ENCODE assay signal across 9 cellular contexts in the genomic region with DNA sequence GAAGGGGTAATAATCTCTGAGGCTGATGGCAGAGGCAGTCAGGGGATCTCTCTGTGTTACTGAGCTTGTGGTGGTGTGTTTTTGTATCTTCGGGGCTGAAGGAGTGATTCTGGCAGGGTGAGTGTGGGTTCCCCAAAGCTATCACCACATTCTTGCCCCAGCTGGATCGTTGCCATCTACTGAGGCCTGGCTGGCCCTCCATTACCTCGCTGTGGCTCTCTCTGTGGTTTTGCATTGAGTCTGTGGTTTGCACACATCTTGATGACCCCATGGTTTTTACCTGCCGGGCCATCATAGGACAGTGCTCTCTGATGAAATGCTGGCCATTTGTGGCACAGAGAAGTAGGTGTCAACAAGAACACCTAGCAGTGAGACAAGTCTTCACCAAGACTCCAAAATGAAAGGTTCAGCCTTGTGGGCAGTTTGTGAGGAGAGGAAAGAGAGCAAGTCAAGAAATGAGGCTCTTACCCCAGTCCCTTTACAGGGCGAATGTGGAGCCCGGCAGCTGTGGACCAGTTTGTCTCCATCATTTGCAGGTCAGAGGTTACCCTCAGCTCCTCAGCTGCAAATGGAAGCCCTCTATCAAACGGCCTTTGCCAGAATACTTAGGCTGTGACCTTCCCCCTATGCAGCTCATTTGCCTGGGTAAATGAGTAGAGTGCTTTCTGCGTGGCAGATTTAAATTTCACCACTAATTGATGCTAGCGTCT.
A peak's percentile ranks its signal among the peaks of the same experiment; 100 is the strongest.
DNase-seq lines count a peak whose midpoint lies in the region; ATAC-seq, FAIRE-seq and TF ChIP-seq lines count a peak whose summit lies in the region.
"Had no signal": no experiment of that assay in that cellular context is flagged by ENCODE, and none has a peak within 500 bp of the region (broad histone marks: within the 10 kb centered on the region; RNA-seq: fewer than 3 reads in every experiment).

No MANE protein-coding gene starts in this region.

- in situ Hi-C loops in GM23248 (cut with MboI): no loop called here

- H3K27ac ChIP-seq in GM23248 (peak overlapping the region; percentile 66), esophagus (ENCODE audit: low read depth in 2 of 2, low read length in 1 of 2) (peak overlapping the region; percentile 8 to 35), spleen (peak overlapping the region in 7 of 8 donors; percentile 5 to 66 (median 52))
- H3K27ac ChIP-seq: SK-N-MC had no signal

- no peak for TF ChIP-seq POLR2A in spleen (IDR thresholded peaks at IDR 0.05)

- H3K4me2 ChIP-seq in GM23248 (ENCODE audit: unreplicated experiment): peak overlapping the region; percentile 48

- peak; percentile 81 for FAIRE-seq in RCC 7860 (lab: Jason Lieb, UNC)

- peaks cover 92% of the 10 kb centered on the region for H3K79me2 ChIP-seq in GM23248 (ENCODE audit: insufficient read depth)

- TF ChIP-seq CTCF in spleen (IDR thresholded peaks at IDR 0.05 in 8 of 11, conservative IDR thresholded peaks at IDR 0.05 in 3 of 11): no peak

- no peak overlapping the region for H2AFZ ChIP-seq in GM23248

- H3K9me2 ChIP-seq in GM23248 (ENCODE audit: insufficient read depth): no peaks in the 10 kb centered on the region

- no peaks in the 10 kb centered on the region for H4K20me1 ChIP-seq in GM23248 (ENCODE audit: insufficient read depth)

- DNase-seq in GM23248: no peak
- peak; percentile 51 for DNase-seq in RCC 7860 (ENCODE audit: low spot score)
- DNase-seq in spleen: no peak
- no peak for DNase-seq in AML-193 (lab: John Stamatoyannopoulos, UW)

- H3K36me3 ChIP-seq in GM23248 (ENCODE audit: low read depth) (no peaks in the 10 kb centered on the region), esophagus (ENCODE audit: control insufficient read depth in 2 of 2, insufficient read depth in 2 of 2, low read length in 1 of 2) (no peaks in the 10 kb centered on the region), spleen (peaks cover 0 to 27% (median 0%) of the 10 kb centered on the region in 6 donors)

- H3K4me1 ChIP-seq in GM23248 (ENCODE audit: insufficient read depth) (peaks cover 47% of the 10 kb centered on the region), esophagus (ENCODE audit: control insufficient read depth in 2 of 2, insufficient read depth in 2 of 2, low read length in 1 of 2) (peaks cover 10 to 19% of the 10 kb centered on the region in 2 donors), spleen (peaks cover 24 to 88% (median 63%) of the 10 kb centered on the region in 6 donors)

- H3F3A ChIP-seq in GM23248 (ENCODE audit: insufficient read depth): peaks cover 53% of the 10 kb centered on the region

- no peak overlapping the region for H3K4me3 ChIP-seq in GM23248
- H3K4me3 ChIP-seq in esophagus (ENCODE audit: low read depth in 1 of 2, low read length in 2 of 2): no peak overlapping the region
- H3K4me3 ChIP-seq in spleen: no peak overlapping the region
- H3K4me3 ChIP-seq: gastroesophageal sphincter, SK-N-MC had no signal

- peak overlapping the region; percentile 33; the same call in 1 of the 2 replicates for H3K9ac ChIP-seq in GM23248

- intact Hi-C loops in spleen (cut with DNase I; ENCODE audit: low total_unique reads): no loop called here

- WGBS in GM23248 (ENCODE audit: low coverage in 1 of 2, low lambda C conversion rate in 2 of 2, missing lambda C conversion rate in 2 of 2), 2 experiments: 74 to 77% methylated on average over 9 of the region's 9 CpGs
- WGBS in esophagus, 2 donors: 65 to 70% methylated on average over 9 of the region's 9 CpGs
- 65 to 77% (median 71%) methylated on average over 9 of the region's 9 CpGs for whole genome bisulfite sequencing in spleen, 5 donors

- no peaks in the 10 kb centered on the region for H3K27me3 ChIP-seq in GM23248 (replicated peaks; ENCODE audit: insufficient read depth)
- H3K27me3 ChIP-seq in esophagus (ENCODE audit: control insufficient read depth in 1 of 2, insufficient read depth in 2 of 2, low read length in 2 of 2): no peaks in the 10 kb centered on the region
- no peaks in the 10 kb centered on the region for H3K27me3 ChIP-seq in spleen (replicated peaks in 1 of 7)
- H3K27me3 ChIP-seq: gastroesophageal sphincter had no signal

- ATAC-seq in GM19395 (IDR thresholded peaks at IDR 0.05; ENCODE audit: unreplicated experiment): no peak
- no peak for ATAC-seq in HG03342 (IDR thresholded peaks at IDR 0.05; ENCODE audit: unreplicated experiment)
- ATAC-seq: gastroesophageal sphincter had no signal

- no peaks in the 10 kb centered on the region for H3K9me3 ChIP-seq in GM23248 (ENCODE audit: low read depth)
- H3K9me3 ChIP-seq in esophagus (ENCODE audit: control insufficient read depth in 2 of 2, insufficient read depth in 1 of 2, low read depth in 1 of 2, low read length in 1 of 2): no peaks in the 10 kb centered on the region
- no peaks in the 10 kb centered on the region for H3K9me3 ChIP-seq in spleen
- H3K9me3 ChIP-seq: gastroesophageal sphincter had no signal
